9 cellular contexts compared by ENCODE assay signal in genomic region chr16:85126731-85127662, GRCh38. TPM values are rescaled to one million over a fixed set of nuclear protein-coding genes. Genes with fewer than 3 reads are reported as not detected.
DNase-seq lines count a peak whose midpoint lies in the region; ATAC-seq, FAIRE-seq and TF ChIP-seq lines count a peak whose summit lies in the region.
"Had no signal": no experiment of that assay in that cellular context is flagged by ENCODE, and none has a peak within 500 bp of the region (broad histone marks: within the 10 kb centered on the region; RNA-seq: fewer than 3 reads in every experiment).

No MANE protein-coding gene starts in this region.

- H3K4me1 Mint-ChIP-seq in CD4-positive, alpha-beta memory T cell: peaks cover 2 to 8% (median 4%) of the 10 kb centered on the region in 4 donors

- H3K9me3 ChIP-seq in pancreas: no peaks in the 10 kb centered on the region
- no peaks in the 10 kb centered on the region for H3K9me3 ChIP-seq in CD4-positive, alpha-beta memory T cell (ENCODE audit: control insufficient read depth in 1 of 2, low read length in 2 of 2)

- peak overlapping the region; percentile 20 for H3K4me3 ChIP-seq in coronary artery
- no peak overlapping the region for H3K4me3 ChIP-seq in pancreas
- H3K4me3 ChIP-seq in CD4-positive, alpha-beta memory T cell (ENCODE audit: low read length in 2 of 2): no peak overlapping the region

- peaks cover 0 to 7% (median 0%) of the 10 kb centered on the region in 3 donors for H3K4me1 ChIP-seq in pancreas
- H3K4me1 ChIP-seq in CD4-positive, alpha-beta memory T cell (ENCODE audit: insufficient read depth, low read length): no peaks in the 10 kb centered on the region

- CTCF ChIA-PET in CD4-positive, alpha-beta memory T cell (lab: Charles Lee; ENCODE audit: partially characterized antibody): interaction anchor here (3.1 kb wide), 1 partner anchor 12 kb away, joined by 8 read pairs; no protein-coding TSS in a partner anchor

- no peak for FAIRE-seq in pancreas (lab: Jason Lieb, UNC)

- DNase-seq in EL (peak; percentile 76), NCI-H2196 treated with DMSO at 0.1 percent for 48 hours (lab: John Stamatoyannopoulos, UW; ENCODE audit: unreplicated experiment) (peak; percentile 17), coronary artery (ENCODE audit: low spot score) (no peak), pancreas (no peak), NOMO-1 treated with DMSO at 0.1 percent for 48 hours (lab: John Stamatoyannopoulos, UW; ENCODE audit: unreplicated experiment) (no peak), RPMI8226 (no peak)
- no peak for DNase-seq in CD4-positive, alpha-beta memory T cell

- WGBS in pancreas, 2 donors: 25 to 39% methylated on average over 19 to 22 of the region's 22 CpGs

- H3K27ac ChIP-seq in coronary artery (peak overlapping the region; percentile 50 to 74), pancreas (peak overlapping the region in 3 of 4 donors; percentile 42 to 75 (median 63))
- no peak overlapping the region for H3K27ac ChIP-seq in CD4-positive, alpha-beta memory T cell (ENCODE audit: low read depth, low read length)
- H3K27ac ChIP-seq: epithelial cell of prostate had no signal

- no peaks in the 10 kb centered on the region for H3K9me3 Mint-ChIP-seq in CD4-positive, alpha-beta memory T cell

- ATAC-seq in pancreas (peak; percentile 27 to 75 (median 58)), GM21576 (IDR thresholded peaks at IDR 0.05; ENCODE audit: unreplicated experiment) (no peak)

- peak overlapping the region in 1 of 8 donors; percentile 6 for H3K4me3 Mint-ChIP-seq in CD4-positive, alpha-beta memory T cell

- POLR2A ChIA-PET in CD4-positive, alpha-beta memory T cell (lab: Charles Lee; ENCODE audit: partially characterized antibody): no interaction called here

- H3K27me3 Mint-ChIP-seq in CD4-positive, alpha-beta memory T cell: peaks cover 0 to 2% of the 10 kb centered on the region in 2 donors

- TF ChIP-seq CTCF in coronary artery (IDR thresholded peaks at IDR 0.05): no peak
- no peak for TF ChIP-seq CTCF in pancreas (IDR thresholded peaks at IDR 0.05)

- no peak overlapping the region for H3K27ac Mint-ChIP-seq in CD4-positive, alpha-beta memory T cell

- H3K36me3 Mint-ChIP-seq in CD4-positive, alpha-beta memory T cell: no peaks in the 10 kb centered on the region

- H3K27me3 ChIP-seq in pancreas: no peaks in the 10 kb centered on the region
- H3K27me3 ChIP-seq in CD4-positive, alpha-beta memory T cell (ENCODE audit: insufficient read depth, low read length): no peaks in the 10 kb centered on the region

- H3K36me3 ChIP-seq in pancreas: no peaks in the 10 kb centered on the region
- H3K36me3 ChIP-seq in CD4-positive, alpha-beta memory T cell (ENCODE audit: insufficient read depth, low read length): no peaks in the 10 kb centered on the region

- intact Hi-C loops in pancreas (cut with DNase I): no loop called here
- intact Hi-C loops in CD4-positive, alpha-beta memory T cell (cut with micrococcal nuclease): no loop called here

RNA-seq across cellular contexts. Expression of gene CIBAR2, which starts 14.7 kb away (rescaled TPM):
- total RNA-seq in pancreas: not detected
- under 1 TPM in 1 of 2 donors, not detected in 1; 0.05 TPM for polyA plus RNA-seq in pancreas
- not detected for total RNA-seq in CD4-positive, alpha-beta memory T cell
- not detected for polyA plus RNA-seq in CD4-positive, alpha-beta memory T cell

Comparison
In these comparisons a context has a peak if more than half of its experiments do, and no peak if none do; other contexts are left out.
1. DNase-seq: peak in EL (single experiment) and NCI-H2196 treated with DMSO at 0.1 percent for 48 hours (single experiment); none in coronary artery (single experiment), pancreas (0 of 6), CD4-positive, alpha-beta memory T cell (0 of 5), NOMO-1 treated with DMSO at 0.1 percent for 48 hours (single experiment) and RPMI8226 (single experiment).